Comparison of ENCODE assay signal across 20 cellular contexts in the genomic region with DNA sequence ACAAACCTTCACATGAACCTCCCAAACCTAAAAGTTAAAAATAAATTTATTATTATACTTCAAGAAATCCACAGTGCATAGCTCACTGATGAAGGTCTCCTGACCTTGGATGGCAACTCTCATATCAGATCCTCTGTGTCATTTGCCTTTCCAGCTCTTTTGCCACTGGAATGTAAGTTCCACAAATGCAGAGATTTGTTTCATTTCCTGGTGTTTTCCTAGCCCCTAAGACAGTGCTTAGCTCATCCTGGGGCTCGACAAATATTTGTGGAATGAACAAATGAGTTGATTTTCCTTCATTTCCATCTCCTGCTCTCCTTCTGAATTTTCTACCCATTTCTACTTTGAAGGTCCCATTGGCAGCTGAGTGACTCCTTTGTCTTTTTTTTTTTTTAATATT. TPM values are rescaled to one million over a fixed set of nuclear protein-coding genes. Genes with fewer than 3 reads are reported as not detected.
DNase-seq lines count a peak whose midpoint lies in the region; ATAC-seq and TF ChIP-seq lines count a peak whose summit lies in the region.
"Had no signal": no experiment of that assay in that cellular context is flagged by ENCODE, and none has a peak within 500 bp of the region (broad histone marks: within the 10 kb centered on the region; RNA-seq: fewer than 3 reads in every experiment).

No MANE protein-coding gene starts in this region.

- H3K9me3 ChIP-seq in IMR-90 (ENCODE audit: control insufficient read depth, insufficient read depth, low read length) (no peaks in the 10 kb centered on the region), tibial artery (no peaks in the 10 kb centered on the region)
- H3K9me3 ChIP-seq: breast epithelium, esophagus muscularis mucosa, ovary, SJSA1 had no signal

- H3K79me2 ChIP-seq in mesendoderm (ENCODE audit: control insufficient read depth, insufficient read depth, low read length): no peaks in the 10 kb centered on the region

- H3K79me1 ChIP-seq in IMR-90 (ENCODE audit: low read depth in 1 of 2, low read length in 2 of 2) (no peaks in the 10 kb centered on the region), mesendoderm (ENCODE audit: low read length) (no peaks in the 10 kb centered on the region)

- no peak overlapping the region for H2AFZ ChIP-seq in IMR-90 (replicated peaks; ENCODE audit: low read length, poor library complexity)

- no peaks in the 10 kb centered on the region for H3K9me1 ChIP-seq in IMR-90 (ENCODE audit: insufficient read depth, low read length)

- H3K9ac ChIP-seq in IMR-90 (ENCODE audit: low read depth, low read length) (no peak overlapping the region), mesendoderm (ENCODE audit: low read length) (no peak overlapping the region)

- TF ChIP-seq POLR2A in IMR-90 (IDR thresholded peaks at IDR 0.05; ENCODE audit: low read depth, low read length): no peak

- H3K4me1 ChIP-seq in IMR-90 (ENCODE audit: control insufficient read depth, insufficient read depth, low read length) (no peaks in the 10 kb centered on the region), mesendoderm (ENCODE audit: control insufficient read depth, low read depth, low read length) (no peaks in the 10 kb centered on the region), tibial artery (peaks cover 0 to 23% (median 0%) of the 10 kb centered on the region in 4 donors)
- H3K4me1 ChIP-seq: breast epithelium, SJSA1 had no signal

- H3K36me3 ChIP-seq in IMR-90 (ENCODE audit: control insufficient read depth, insufficient read depth, low read length): no peaks in the 10 kb centered on the region
- no peaks in the 10 kb centered on the region for H3K36me3 ChIP-seq in mesendoderm (ENCODE audit: control insufficient read depth, insufficient read depth, low read length)
- H3K36me3 ChIP-seq in tibial artery: no peaks in the 10 kb centered on the region
- H3K36me3 ChIP-seq: breast epithelium, esophagus muscularis mucosa, ovary, SJSA1 had no signal

- H2AK5ac ChIP-seq in IMR-90 (ENCODE audit: low read depth, low read length) (no peak overlapping the region), mesendoderm (ENCODE audit: low read length) (no peak overlapping the region)

- intact Hi-C loops in IMR-90 (cut with micrococcal nuclease): no loop called here
- intact Hi-C loops in tibial artery (cut with DNase I; ENCODE audit: low total_unique reads): no loop called here

- no peak overlapping the region for H2BK120ac ChIP-seq in IMR-90 (ENCODE audit: low read depth, low read length)
- no peak overlapping the region for H2BK120ac ChIP-seq in mesendoderm (ENCODE audit: low read depth, low read length)

- no peak overlapping the region for H3K56ac ChIP-seq in IMR-90 (ENCODE audit: extremely low read depth, insufficient read depth, low read length)
- no peak overlapping the region for H3K56ac ChIP-seq in mesendoderm (ENCODE audit: low read length)

- no peak overlapping the region for H3K4ac ChIP-seq in IMR-90 (ENCODE audit: low read depth, low read length)
- no peak overlapping the region for H3K4ac ChIP-seq in mesendoderm (ENCODE audit: low read depth, low read length)

- no peak overlapping the region for H4K8ac ChIP-seq in IMR-90 (ENCODE audit: low read depth in 2 of 2, low read length in 2 of 2)
- no peak overlapping the region for H4K8ac ChIP-seq in mesendoderm (ENCODE audit: low read depth, low read length)

- H3K18ac ChIP-seq in IMR-90 (ENCODE audit: low read depth, low read length) (no peak overlapping the region), mesendoderm (ENCODE audit: low read length) (no peak overlapping the region)

- H3K14ac ChIP-seq in IMR-90 (replicated peaks; ENCODE audit: low read depth, low read length): no peak overlapping the region

- H3K27ac ChIP-seq in IMR-90 (ENCODE audit: insufficient read depth, low read length): no peak overlapping the region
- H3K27ac ChIP-seq in mesendoderm (ENCODE audit: low read depth, low read length): no peak overlapping the region
- no peak overlapping the region for H3K27ac ChIP-seq in tibial artery
- H3K27ac ChIP-seq: breast epithelium, ovary, SJSA1 had no signal

- H3K23ac ChIP-seq in IMR-90 (ENCODE audit: low read depth, low read length) (no peak overlapping the region), mesendoderm (ENCODE audit: low read length) (no peak overlapping the region)

- no peak overlapping the region for H2BK5ac ChIP-seq in IMR-90 (ENCODE audit: low read depth, low read length, poor library complexity, severe bottlenecking)
- no peak overlapping the region for H2BK5ac ChIP-seq in mesendoderm (ENCODE audit: low read length)

- POLR2A ChIA-PET in IMR-90 (lab: Charles Lee; ENCODE audit: unreplicated experiment): no interaction called here

- no TSS peak for BruUV-seq in IMR-90 (replicated peaks; lab: Mats Ljungman, UMichigan)

- no peak for TF ChIP-seq RAD21 in IMR-90 (IDR thresholded peaks at IDR 0.05; ENCODE audit: low read length)

- no peak overlapping the region for H4K91ac ChIP-seq in IMR-90 (ENCODE audit: insufficient read depth, low read depth, low read length)

- CTCF ChIA-PET in IMR-90 (lab: Yijun Ruan, JAX): no interaction called here

- in situ Hi-C loops in IMR-90 (cut with MboI; ENCODE audit: low sequenced_read_pairs): no loop called here

- H3K27me3 ChIP-seq in IMR-90 (ENCODE audit: control insufficient read depth, insufficient read depth, low read length) (no peaks in the 10 kb centered on the region), mesendoderm (ENCODE audit: insufficient read depth, low read length, poor library complexity) (no peaks in the 10 kb centered on the region), tibial artery (no peaks in the 10 kb centered on the region)
- H3K27me3 ChIP-seq: breast epithelium, esophagus muscularis mucosa, ovary, SJSA1 had no signal

- dilution Hi-C loops in IMR-90 (cut with HindIII; ENCODE audit: low sequenced_read_pairs, unreplicated experiment): no loop called here

- no CpG with 5 or more reads among the region's 1 CpG for WGBS in IMR-90 (ENCODE audit: extremely low coverage in 2 of 2, insufficient read length in 1 of 2), 2 experiments
- no CpG with 5 or more reads among the region's 1 CpG for WGBS in mesendoderm (ENCODE audit: extremely low coverage, insufficient coverage, low lambda C conversion rate)

- no peaks in the 10 kb centered on the region for H4K20me1 ChIP-seq in IMR-90 (ENCODE audit: insufficient read depth, low read length)

- TF ChIP-seq CTCF in IMR-90 (conservative IDR thresholded peaks at IDR 0.05; ENCODE audit: low read depth, low read length) (no peak), tibial artery (IDR thresholded peaks at IDR 0.05) (no peak)

- H3K4me2 ChIP-seq in IMR-90 (ENCODE audit: low read depth, low read length): no peak overlapping the region
- H3K4me2 ChIP-seq in mesendoderm (ENCODE audit: low read length): no peak overlapping the region

- no peak overlapping the region for H2BK20ac ChIP-seq in IMR-90 (ENCODE audit: low read depth, low read length)

- H4K5ac ChIP-seq in IMR-90 (ENCODE audit: low read depth, low read length) (no peak overlapping the region), mesendoderm (ENCODE audit: low read length) (no peak overlapping the region)

- DNase-seq in CD1c-positive myeloid dendritic cell (ENCODE audit: extremely low spot score): peak; percentile 58
- peak; percentile 4 for DNase-seq in IMR-90
- DNase-seq in dedifferentiated amniotic fluid mesenchymal stem cell (ENCODE audit: extremely low spot score): peak; percentile 71
- peak; percentile 28 for DNase-seq in mesendoderm
- DNase-seq in ureter (ENCODE audit: low spot score): no peak
- no peak for DNase-seq in NCI-H2171 (lab: John Stamatoyannopoulos, UW)
- no peak for DNase-seq in tibial artery
- DNase-seq: activated naive CD4-positive, alpha-beta T cell treated with anti-CD3 and anti-CD28 coated beads, Interleukin-2, amount 10 ng/mL, durations not matched to agents 7 days and 5 days; AML-193; Calu3; left cardiac atrium; NCI-H1048; NCI-H526 treated with DMSO at 0.1 percent for 48 hours; OCI-M1; ovary; stimulated activated CD4-positive, alpha-beta T cell treated with anti-CD3 and anti-CD28 coated beads, Interleukin-4, amount 100 ng/mL, for 1 hour had no signal

- H2BK15ac ChIP-seq in IMR-90 (ENCODE audit: low read depth, low read length): no peak overlapping the region
- H2BK15ac ChIP-seq in mesendoderm (replicated peaks; ENCODE audit: low read depth): no peak overlapping the region

- ATAC-seq in IMR-90 (ENCODE audit: low read depth) (no peak; the same call in 1 of the 2 replicates), GM21619 (IDR thresholded peaks at IDR 0.05; ENCODE audit: unreplicated experiment) (no peak)

- H3K4me3 ChIP-seq in IMR-90 (ENCODE audit: insufficient read depth, low read depth, low read length): no peak overlapping the region
- H3K4me3 ChIP-seq in mesendoderm (ENCODE audit: low read length): no peak overlapping the region
- no peak overlapping the region for H3K4me3 ChIP-seq in tibial artery
- H3K4me3 ChIP-seq: breast epithelium, esophagus muscularis mucosa, ovary, SJSA1 had no signal

- no peak overlapping the region for H2AK9ac ChIP-seq in IMR-90 (replicated peaks; ENCODE audit: low read depth, low read length, poor library complexity)

TF ChIP-seq in IMR-90, 13 proteins besides CTCF, POLR2A, EP300 and RAD21 (continues in another document):
- TF ChIP-seq CHD1 (IDR thresholded peaks at IDR 0.05; ENCODE audit: low read depth, low read length) (no peak), BHLHE40 (IDR thresholded peaks at IDR 0.05; ENCODE audit: low read depth, low read length) (no peak), RCOR1 (IDR thresholded peaks at IDR 0.05; ENCODE audit: insufficient replicate concordance, low read length) (no peak)
- TF ChIP-seq, protein P1, sequence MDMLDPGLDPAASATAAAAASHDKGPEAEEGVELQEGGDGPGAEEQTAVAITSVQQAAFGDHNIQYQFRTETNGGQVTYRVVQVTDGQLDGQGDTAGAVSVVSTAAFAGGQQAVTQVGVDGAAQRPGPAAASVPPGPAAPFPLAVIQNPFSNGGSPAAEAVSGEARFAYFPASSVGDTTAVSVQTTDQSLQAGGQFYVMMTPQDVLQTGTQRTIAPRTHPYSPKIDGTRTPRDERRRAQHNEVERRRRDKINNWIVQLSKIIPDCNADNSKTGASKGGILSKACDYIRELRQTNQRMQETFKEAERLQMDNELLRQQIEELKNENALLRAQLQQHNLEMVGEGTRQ (IDR thresholded peaks at IDR 0.05; ENCODE audit: low read depth, low read length): no peak

RNA-seq across cellular contexts. Expression of a gene that starts 56.0 kb away (rescaled TPM):
- 0.28 and 0.36 TPM in 2 replicates for total RNA-seq in IMR-90 (2012; rRNA removed)
- 0.14 and 0.16 TPM in 2 replicates for polyA plus RNA-seq in IMR-90 (2012; rRNA removed)
- 0.02 and 0.03 TPM in 2 replicates for polyA plus RNA-seq in IMR-90 (2012; cell fraction: cytosol; rRNA removed)
- polyA plus RNA-seq in IMR-90 (2012; cell fraction: nucleus; rRNA removed; ENCODE audit: low replicate concordance): 0.07 and 0.10 TPM in 2 replicates
- 2.9 TPM for polyA plus RNA-seq in mesendoderm (2013, experiment 1 of 2)
- polyA plus RNA-seq in mesendoderm (2013, experiment 2 of 2): 3.6 TPM
- 28.6 TPM for total RNA-seq in ureter

Comparison
In these comparisons a context has a peak if more than half of its experiments do, and no peak if none do; other contexts are left out.
1. DNase-seq: peak in CD1c-positive myeloid dendritic cell (single experiment), IMR-90 (single experiment), dedifferentiated amniotic fluid mesenchymal stem cell (single experiment) and mesendoderm (single experiment); none in ureter (single experiment), NCI-H2171 (single experiment) and tibial artery (0 of 2).
2. RNA of a gene that starts 56.0 kb away (total RNA-seq): 28.6 TPM in ureter (single experiment); 0.28 to 0.36 TPM in IMR-90; every median in the first group is over 10 times any median in the second.